In genomic region chr2:101001713-101002561, GRCh38 we compare ENCODE assay signal across 8 cellular contexts. TPM values are rescaled to one million over a fixed set of nuclear protein-coding genes. Genes with fewer than 3 reads are reported as not detected.
DNase-seq lines count a peak whose midpoint lies in the region; ATAC-seq, FAIRE-seq and TF ChIP-seq lines count a peak whose summit lies in the region.

Gene RPL31 (plus strand): TSS chr2:101002289. CDS start chr2:101002702, 413 bp downstream.

- peaks cover 8 to 31% (median 9%) of the 10 kb centered on the region in 3 donors for H3K4me1 ChIP-seq in pancreas
- H3K4me1 ChIP-seq in tibial artery: peaks cover 0 to 21% (median 12%) of the 10 kb centered on the region in 4 donors

- H3K9me3 ChIP-seq in pancreas: no peaks in the 10 kb centered on the region
- no peaks in the 10 kb centered on the region for H3K9me3 ChIP-seq in tibial artery

- H3K9me3 Mint-ChIP-seq in activated naive CD8-positive, alpha-beta T cell treated with anti-CD3 and anti-CD28 coated beads, Interleukin-2, amount 50 U/mL, for 24 hours: no peaks in the 10 kb centered on the region

- H3K27me3 ChIP-seq in pancreas (no peaks in the 10 kb centered on the region), tibial artery (no peaks in the 10 kb centered on the region)

- ATAC-seq in HG02763 (IDR thresholded peaks at IDR 0.05; ENCODE audit: unreplicated experiment): peak; percentile 98
- peak; percentile 88 for ATAC-seq in activated naive CD8-positive, alpha-beta T cell treated with anti-CD3 and anti-CD28 coated beads, Interleukin-2, amount 50 U/mL, for 24 hours
- ATAC-seq in Right ventricle myocardium superior (ENCODE audit: poor library complexity): peak; percentile 97
- peak; percentile 93 to 98 (median 96) for ATAC-seq in pancreas

- peaks cover 46% of the 10 kb centered on the region for H3K4me1 Mint-ChIP-seq in activated naive CD8-positive, alpha-beta T cell treated with anti-CD3 and anti-CD28 coated beads, Interleukin-2, amount 50 U/mL, for 24 hours

- H3K27ac ChIP-seq in pancreas (peak within 1 kb of the TSS; percentile 49 to 89 (median 75)), tibial artery (peak within 1 kb of the TSS; percentile 85 to 91)

- H3K4me3 ChIP-seq in GM12865 (ENCODE audit: low read depth, low read length) (peak within 1 kb of the TSS; percentile 78), pancreas (peak within 1 kb of the TSS; percentile 78 to 93 (median 82)), tibial artery (peak within 1 kb of the TSS; percentile 80 to 94)

- intact Hi-C loops in Right ventricle myocardium superior (cut with DNase I) (no loop called here), pancreas (cut with DNase I) (no loop called here), tibial artery (cut with DNase I; ENCODE audit: low total_unique reads) (no loop called here)

- peaks cover 48% of the 10 kb centered on the region for H3K36me3 Mint-ChIP-seq in activated naive CD8-positive, alpha-beta T cell treated with anti-CD3 and anti-CD28 coated beads, Interleukin-2, amount 50 U/mL, for 24 hours (ENCODE audit: low read depth)

- DNase-seq in GM12865 (ENCODE audit: low read depth): peak; percentile 98
- DNase-seq in NCI-H1417 treated with DMSO at 0.1 percent for 48 hours (lab: John Stamatoyannopoulos, UW): peak; percentile 58
- peak; percentile 99 for DNase-seq in SW480 (ENCODE audit: low spot score)
- peak; percentile 96 for DNase-seq in activated naive CD8-positive, alpha-beta T cell treated with anti-CD3 and anti-CD28 coated beads, Interleukin-2, amount 50 U/mL, for 24 hours
- DNase-seq in Right ventricle myocardium superior: peak; percentile 98
- DNase-seq in pancreas: peak; percentile 94 to 98 (median 96)
- peak; percentile 98 for DNase-seq in tibial artery

- H3K36me3 ChIP-seq in pancreas: peaks cover 14 to 32% (median 17%) of the 10 kb centered on the region in 3 donors
- peaks cover 31 to 35% (median 34%) of the 10 kb centered on the region in 3 donors for H3K36me3 ChIP-seq in tibial artery

- no peak for FAIRE-seq in pancreas (lab: Jason Lieb, UNC)

- 4 to 7% methylated on average over 57 to 59 of the region's 59 CpGs for WGBS in pancreas, 2 donors

- H3K27ac Mint-ChIP-seq in activated naive CD8-positive, alpha-beta T cell treated with anti-CD3 and anti-CD28 coated beads, Interleukin-2, amount 50 U/mL, for 24 hours: peak within 1 kb of the TSS; percentile 99

- H3K27me3 Mint-ChIP-seq in activated naive CD8-positive, alpha-beta T cell treated with anti-CD3 and anti-CD28 coated beads, Interleukin-2, amount 50 U/mL, for 24 hours: no peaks in the 10 kb centered on the region

- TF ChIP-seq CTCF in GM12865 (IDR thresholded peaks at IDR 0.05; ENCODE audit: insufficient read depth, low read depth, low read length, missing control alignments) (no peak), pancreas (IDR thresholded peaks at IDR 0.05) (no peak), tibial artery (IDR thresholded peaks at IDR 0.05) (no peak)

- peak within 1 kb of the TSS; percentile 96 for H3K4me3 Mint-ChIP-seq in activated naive CD8-positive, alpha-beta T cell treated with anti-CD3 and anti-CD28 coated beads, Interleukin-2, amount 50 U/mL, for 24 hours

RNA-seq across cellular contexts. Expression of gene RPL31, which starts in this region (rescaled TPM):
- 756 TPM for total RNA-seq in Right ventricle myocardium superior
- 1,000 to 10,000 TPM in 1 of 6 donors, 100 to 1,000 TPM in 5; 583 to 1,055 (median 904) TPM for total RNA-seq in pancreas
- polyA plus RNA-seq in pancreas: 1,000 to 10,000 TPM; 2,539 to 3,410 TPM

Comparison
In these comparisons a context has a peak if more than half of its experiments do, and no peak if none do; other contexts are left out.
1. Peak in every context shown above with its lines: DNase-seq, ATAC-seq, H3K4me3 ChIP-seq and H3K27ac ChIP-seq.